In genomic region chr1:61274979-61275378, GRCh38 we compare ENCODE assay signal across 13 cellular contexts.
"Had no signal": no experiment of that assay in that cellular context is flagged by ENCODE, and none has a peak within 500 bp of the region (broad histone marks: within the 10 kb centered on the region; RNA-seq: fewer than 3 reads in every experiment).

No MANE protein-coding gene starts in this region.

- H3K27me3 ChIP-seq: ovary, SJCRH30, upper lobe of left lung had no signal

- ATAC-seq: activated CD4-positive, CD25-positive, alpha-beta regulatory T cell treated with anti-CD3 and anti-CD28 coated beads, Interleukin-2, amount 50 U/mL, for 24 hours; activated CD8-positive, alpha-beta memory T cell treated with anti-CD3 and anti-CD28 coated beads, Interleukin-2, amount 10 ng/mL, durations not matched to agents 7 days and 5 days; effector memory CD8-positive, alpha-beta T cell had no signal

- H3K4me3 ChIP-seq: ovary, SJCRH30, upper lobe of left lung had no signal

- DNase-seq: activated CD4-positive, alpha-beta T cell treated with anti-CD3 and anti-CD28 coated beads, Interleukin-2, amount 50 U/mL, for 48 hours; activated CD8-positive, alpha-beta memory T cell treated with anti-CD3 and anti-CD28 coated beads, Interleukin-2, amount 10 ng/mL, durations not matched to agents 7 days and 5 days; activated effector memory CD4-positive, alpha-beta T cell treated with Interleukin-2 at 50 U/mL for 16 hours; activated T-cell treated with anti-CD3 and anti-CD28 coated beads, Interleukin-2, amount 50 U/mL, for 24 hours; effector memory CD8-positive, alpha-beta T cell; islet precursor cell; ovary; SJCRH30; stimulated activated CD4-positive, alpha-beta T cell treated with anti-CD3 and anti-CD28 coated beads, Interleukin-15, amount 100 ng/mL, for 24 hours; stimulated activated CD4-positive, alpha-beta T cell treated with anti-CD3 and anti-CD28 coated beads, Interleukin-4, amount 100 ng/mL, for 24 hours; upper lobe of left lung had no signal

- H3K9me3 ChIP-seq: ovary, SJCRH30, upper lobe of left lung had no signal

- H3K36me3 ChIP-seq: ovary, SJCRH30, upper lobe of left lung had no signal

- H3K27ac ChIP-seq: epithelial cell of prostate, ovary, SJCRH30, upper lobe of left lung had no signal
